In genomic region chr10:60777696-60778213, GRCh38 we compare ENCODE assay signal across 8 cellular contexts. TPM values are rescaled to one million over a fixed set of nuclear protein-coding genes. Genes with fewer than 3 reads are reported as not detected.
DNase-seq lines count a peak whose midpoint lies in the region; ATAC-seq and TF ChIP-seq lines count a peak whose summit lies in the region.

No MANE protein-coding gene starts in this region.

- ATAC-seq in GM18867 (IDR thresholded peaks at IDR 0.05; ENCODE audit: unreplicated experiment) (peak; percentile 13), HG02763 (IDR thresholded peaks at IDR 0.05; ENCODE audit: unreplicated experiment) (peak; percentile 1), right cardiac atrium (peak; percentile 7 to 13)

- H3K4me3 ChIP-seq in SK-N-SH (ENCODE audit: low read depth in 2 of 2, low read length in 1 of 2) (peak overlapping the region; percentile 66 to 90), right cardiac atrium (ENCODE audit: low read length) (peak overlapping the region; percentile 82), stomach smooth muscle (ENCODE audit: low read length in 2 of 2) (peak overlapping the region; percentile 61 to 74)

- WGBS in SK-N-SH (ENCODE audit: low lambda C conversion rate) = 48% methylated on average over 9 of the region's 9 CpGs
- WGBS in right cardiac atrium = 44% methylated on average over 9 of the region's 9 CpGs

- peaks cover 44% of the 10 kb centered on the region for H3K79me2 ChIP-seq in SK-N-SH (ENCODE audit: insufficient read depth)

- no peaks in the 10 kb centered on the region for H3F3A ChIP-seq in SK-N-SH (replicated peaks; ENCODE audit: insufficient read depth)

- H4K20me1 ChIP-seq in SK-N-SH (ENCODE audit: insufficient read depth) = peaks cover 9% of the 10 kb centered on the region; the same call in 1 of the 2 replicates

- DNase-seq in SK-N-SH (no peak), right cardiac atrium (no peak), NCI-H187 (lab: John Stamatoyannopoulos, UW) (no peak), inferior parietal cortex (ENCODE audit: extremely low spot score) (no peak), NCI-H146 treated with DMSO at 0.1 percent for 48 hours (lab: John Stamatoyannopoulos, UW; ENCODE audit: unreplicated experiment) (no peak)

- no peaks in the 10 kb centered on the region for H3K9me3 ChIP-seq in SK-N-SH
- H3K9me3 ChIP-seq in right cardiac atrium (ENCODE audit: control insufficient read depth, low read length) = no peaks in the 10 kb centered on the region
- H3K9me3 ChIP-seq in stomach smooth muscle (ENCODE audit: control insufficient read depth in 2 of 2, low read length in 2 of 2) = no peaks in the 10 kb centered on the region

- intact Hi-C loops in right cardiac atrium (cut with DNase I) = no loop called here

- TF ChIP-seq RAD21 in SK-N-SH (IDR thresholded peaks at IDR 0.05; ENCODE audit: low read length) = no peak

- no peak for TF ChIP-seq CTCF in SK-N-SH (IDR thresholded peaks at IDR 0.05)

- H3K36me3 ChIP-seq in SK-N-SH (replicated peaks in 1 of 2; ENCODE audit: control insufficient read depth in 1 of 2, insufficient read depth in 2 of 2, low read length in 1 of 2) (no peaks in the 10 kb centered on the region), stomach smooth muscle (ENCODE audit: control insufficient read depth in 2 of 2, insufficient read depth in 2 of 2, low read length in 2 of 2) (no peaks in the 10 kb centered on the region)

- CTCF ChIA-PET in SK-N-SH (lab: Yijun Ruan, JAX) = interaction anchor here (1.2 kb wide), 1 partner anchor 539 kb away, joined by 3 read pairs; no protein-coding TSS in a partner anchor

- peak overlapping the region; percentile 96 for H2AFZ ChIP-seq in SK-N-SH (ENCODE audit: low read depth)

- POLR2A ChIA-PET in SK-N-SH (lab: Yijun Ruan, JAX) = interaction anchor here (1.0 kb wide), 1 partner anchor 18 kb away, joined by 3 read pairs; no protein-coding TSS in a partner anchor

- no peaks in the 10 kb centered on the region for H3K9me2 ChIP-seq in SK-N-SH

- H3K4me1 ChIP-seq in SK-N-SH (ENCODE audit: control insufficient read depth in 1 of 2, insufficient read depth in 2 of 2, low read depth in 1 of 2, low read length in 1 of 2) (peaks cover 14 to 18% of the 10 kb centered on the region in 2 experiments; a peak in 3 of 4 replicates), right cardiac atrium (ENCODE audit: control insufficient read depth, insufficient read depth, low read length) (no peaks in the 10 kb centered on the region), stomach smooth muscle (ENCODE audit: control insufficient read depth, insufficient read depth, low read length) (no peaks in the 10 kb centered on the region)

- no peak for TF ChIP-seq EP300 in SK-N-SH (IDR thresholded peaks at IDR 0.05; ENCODE audit: borderline replicate concordance in 1 of 2, low read depth in 1 of 2, low read length in 1 of 2)

- H3K27ac ChIP-seq in SK-N-SH (ENCODE audit: low read depth in 2 of 2, low read length in 1 of 2) = peak overlapping the region; percentile 49 to 79; a peak in 3 of 4 replicates
- no peak overlapping the region for H3K27ac ChIP-seq in right cardiac atrium (ENCODE audit: low read length)
- no peak overlapping the region for H3K27ac ChIP-seq in stomach smooth muscle (ENCODE audit: low read length)

- H3K9ac ChIP-seq in SK-N-SH = peak overlapping the region; percentile 66
- H3K9ac ChIP-seq in stomach smooth muscle (ENCODE audit: low read length in 2 of 2) = peak overlapping the region; percentile 57 to 66

- H3K27me3 ChIP-seq in SK-N-SH (ENCODE audit: insufficient read depth) = no peaks in the 10 kb centered on the region
- H3K27me3 ChIP-seq in right cardiac atrium (ENCODE audit: control insufficient read depth, insufficient read depth) = no peaks in the 10 kb centered on the region
- H3K27me3 ChIP-seq in stomach smooth muscle (ENCODE audit: control insufficient read depth in 1 of 2, insufficient read depth in 2 of 2, low read length in 2 of 2) = peaks cover 0 to 2% of the 10 kb centered on the region in 2 donors

- H3K4me2 ChIP-seq in SK-N-SH = no peak overlapping the region; the same call in 1 of the 2 replicates

TF ChIP-seq in SK-N-SH, 30 proteins besides CTCF, POLR2A, EP300 and RAD21:
- TF ChIP-seq YY1 (IDR thresholded peaks at IDR 0.05; ENCODE audit: low read depth) = no peak
- TF ChIP-seq USF2 (IDR thresholded peaks at IDR 0.05; ENCODE audit: borderline replicate concordance, low read depth, low read length) = no peak
- TF ChIP-seq CHD2 (IDR thresholded peaks at IDR 0.05; ENCODE audit: low read length, partially characterized antibody) = no peak
TF ChIP-seq in SK-N-SH: peak in this region for 0.

RNA-seq across cellular contexts. Expression of gene CDK1, which starts 0.5 kb away (rescaled TPM):
- 20.8 and 22.3 TPM in 2 replicates for polyA plus RNA-seq in SK-N-SH (2012; rRNA removed)
- 30.9 and 34.5 TPM in 2 replicates for polyA plus RNA-seq in SK-N-SH (2012; cell fraction: cytosol; rRNA removed)
- 9.5 and 24.2 TPM in 2 replicates for polyA plus RNA-seq in SK-N-SH (2012; cell fraction: nucleus; rRNA removed)
- total RNA-seq in right cardiac atrium = 1 to 10 TPM in 3 of 4 donors, under 1 TPM in 1; 0.58 to 4.6 (median 2.7) TPM
- 1.5 TPM for polyA plus RNA-seq in right cardiac atrium

Comparison
In these comparisons a context has a peak if more than half of its experiments do, and no peak if none do; other contexts are left out.
1. H3K27ac ChIP-seq: peak in SK-N-SH (2 of 2); none in right cardiac atrium (single experiment) and stomach smooth muscle (single experiment).
2. Peak in every context shown above with its lines, with median percentiles within 50 percentile points of each other: ATAC-seq and H3K4me3 ChIP-seq.